26 cellular contexts compared by ENCODE assay signal in the genomic region with DNA sequence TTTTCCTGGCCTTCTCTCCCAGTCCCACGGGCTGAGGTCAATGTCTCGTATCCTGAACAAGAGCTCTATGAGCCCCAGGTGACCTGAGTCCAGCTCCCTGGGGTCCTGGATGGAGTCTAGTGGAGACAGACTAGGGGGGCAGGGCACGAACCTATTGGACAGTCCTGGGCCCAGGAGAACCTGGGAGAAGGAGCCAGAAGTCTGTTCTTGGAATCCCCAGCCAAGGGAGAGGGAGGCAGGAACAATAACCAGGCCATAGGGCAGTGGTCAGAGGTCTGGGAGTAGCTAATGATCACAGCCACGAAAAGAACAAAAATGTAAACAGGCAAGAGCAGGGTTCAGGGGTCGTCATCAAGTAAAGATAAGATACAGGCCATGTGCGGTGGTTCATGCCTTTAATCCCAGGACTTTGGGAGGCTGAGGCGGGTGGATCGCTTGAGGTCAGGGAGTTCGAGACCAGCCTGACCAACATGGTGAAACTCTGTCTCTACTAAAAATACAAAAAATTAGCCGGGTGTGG.
DNase-seq lines count a peak whose midpoint lies in the region; ATAC-seq and TF ChIP-seq lines count a peak whose summit lies in the region.
"Had no signal": no experiment of that assay in that cellular context is flagged by ENCODE, and none has a peak within 500 bp of the region (broad histone marks: within the 10 kb centered on the region; RNA-seq: fewer than 3 reads in every experiment).

No MANE protein-coding gene starts in this region.

- no peak overlapping the region for H3K4me3 ChIP-seq in cardiac muscle cell
- H3K4me3 ChIP-seq in left ventricle myocardium inferior: no peak overlapping the region
- no peak overlapping the region for H3K4me3 ChIP-seq in CD8-positive, alpha-beta T cell (ENCODE audit: low read depth, low read length)
- H3K4me3 ChIP-seq: GM23248, MG63, SJCRH30 had no signal

- ATAC-seq in left lobe of liver (peak; percentile 67), GM21619 (IDR thresholded peaks at IDR 0.05; ENCODE audit: unreplicated experiment) (no peak)
- ATAC-seq in CD8-positive, alpha-beta T cell: no peak
- ATAC-seq: PC-3 had no signal

- H3K9me3 ChIP-seq in cardiac muscle cell (ENCODE audit: low read depth) (no peaks in the 10 kb centered on the region), left ventricle myocardium inferior (replicated peaks) (no peaks in the 10 kb centered on the region)
- no peaks in the 10 kb centered on the region for H3K9me3 ChIP-seq in CD8-positive, alpha-beta T cell (ENCODE audit: low read length)
- H3K9me3 ChIP-seq: MG63, SJCRH30 had no signal

- DNase-seq in cardiac muscle cell (ENCODE audit: low read depth in 1 of 2, low spot score in 1 of 2) (peak in 1 of 2 donors; percentile 2), left ventricle myocardium inferior (no peak), left lobe of liver (ENCODE audit: low spot score) (no peak), nephron progenitor cell (no peak), type B pancreatic cell (ENCODE audit: extremely low spot score, unreplicated experiment) (no peak), GDM1 (lab: John Stamatoyannopoulos, UW) (no peak)
- no peak for DNase-seq in CD8-positive, alpha-beta T cell
- DNase-seq: Calu3; CD8-positive, alpha-beta memory T cell; DMS79 treated with DMSO at 0.1 percent for 48 hours; GM23248; H7; KBM-7; MG63; NCI-H1105 treated with DMSO at 0.1 percent for 48 hours; NCI-H2029 treated with DMSO at 0.1 percent for 48 hours; NCI-H446 treated with DMSO at 0.1 percent for 48 hours; NCI-H526; NCI-H82; NK-92 treated with Interleukin-12 subunit alpha and Interleukin-12 subunit beta, amount 100 ng/mL, for 24 hours; PC-3; SJCRH30 had no signal

- no peaks in the 10 kb centered on the region for H3K36me3 Mint-ChIP-seq in nephron progenitor cell (ENCODE audit: low read depth)
- no peaks in the 10 kb centered on the region for H3K36me3 Mint-ChIP-seq in type B pancreatic cell
- no peaks in the 10 kb centered on the region for H3K36me3 Mint-ChIP-seq in CD8-positive, alpha-beta T cell

- CTCF ChIA-PET in CD8-positive, alpha-beta T cell (lab: Charles Lee): interaction anchor here (0.7 kb wide), 1 partner anchor 27 kb away, joined by 3 read pairs; no protein-coding TSS in a partner anchor

- H3K4me3 Mint-ChIP-seq in nephron progenitor cell (no peak overlapping the region), type B pancreatic cell (no peak overlapping the region)
- no peak overlapping the region for H3K4me3 Mint-ChIP-seq in CD8-positive, alpha-beta T cell
- H3K4me3 Mint-ChIP-seq: B cell; CD8-positive, alpha-beta memory T cell had no signal

- POLR2A ChIA-PET in CD8-positive, alpha-beta T cell (lab: Charles Lee): no interaction called here

- H3K27ac Mint-ChIP-seq in nephron progenitor cell (peak overlapping the region; percentile 79), type B pancreatic cell (peak overlapping the region; percentile 30)
- no peak overlapping the region for H3K27ac Mint-ChIP-seq in CD8-positive, alpha-beta T cell
- H3K27ac Mint-ChIP-seq: B cell; CD8-positive, alpha-beta memory T cell had no signal

- H3K27me3 ChIP-seq in cardiac muscle cell (no peaks in the 10 kb centered on the region), left ventricle myocardium inferior (ENCODE audit: low read depth) (no peaks in the 10 kb centered on the region)
- no peaks in the 10 kb centered on the region for H3K27me3 ChIP-seq in CD8-positive, alpha-beta T cell (ENCODE audit: insufficient read depth, low read length)
- H3K27me3 ChIP-seq: MG63, SJCRH30 had no signal

- no peak for TF ChIP-seq CTCF in cardiac muscle cell (IDR thresholded peaks at IDR 0.05; ENCODE audit: low read depth, low read length)
- TF ChIP-seq CTCF in left ventricle myocardium inferior (IDR thresholded peaks at IDR 0.05; ENCODE audit: borderline replicate concordance): no peak
- no peak for TF ChIP-seq CTCF in nephron progenitor cell (IDR thresholded peaks at IDR 0.05)
- no peak for TF ChIP-seq CTCF in type B pancreatic cell (conservative IDR thresholded peaks at IDR 0.05)
- TF ChIP-seq CTCF in CD8-positive, alpha-beta T cell (IDR thresholded peaks at IDR 0.05): no peak

- H3K27ac ChIP-seq in cardiac muscle cell: peak overlapping the region; percentile 63
- H3K27ac ChIP-seq in left ventricle myocardium inferior (replicated peaks): no peak overlapping the region
- H3K27ac ChIP-seq in CD8-positive, alpha-beta T cell (ENCODE audit: low read depth, low read length): no peak overlapping the region
- H3K27ac ChIP-seq: 22Rv1, C4-2B, GM23248, SJCRH30 had no signal

- H3K4me1 Mint-ChIP-seq in nephron progenitor cell (peaks cover 14% of the 10 kb centered on the region), type B pancreatic cell (ENCODE audit: unreplicated experiment) (peaks cover 7% of the 10 kb centered on the region)
- no peaks in the 10 kb centered on the region for H3K4me1 Mint-ChIP-seq in CD8-positive, alpha-beta T cell (ENCODE audit: low read depth)
- H3K4me1 Mint-ChIP-seq: B cell; CD8-positive, alpha-beta memory T cell had no signal

- intact Hi-C loops in left ventricle myocardium inferior (cut with micrococcal nuclease): no loop called here
- intact Hi-C loops in CD8-positive, alpha-beta T cell (cut with DNase I, micrococcal nuclease): no loop called here

- H3K36me3 ChIP-seq in cardiac muscle cell: no peaks in the 10 kb centered on the region
- H3K36me3 ChIP-seq in left ventricle myocardium inferior: no peaks in the 10 kb centered on the region
- H3K36me3 ChIP-seq in CD8-positive, alpha-beta T cell (ENCODE audit: insufficient read depth, low read length): no peaks in the 10 kb centered on the region
- H3K36me3 ChIP-seq: MG63, SJCRH30 had no signal

- peaks cover 5% of the 10 kb centered on the region for H3K4me1 ChIP-seq in cardiac muscle cell (ENCODE audit: low read depth)
- peaks cover 5% of the 10 kb centered on the region for H3K4me1 ChIP-seq in left ventricle myocardium inferior
- H3K4me1 ChIP-seq in CD8-positive, alpha-beta T cell (ENCODE audit: insufficient read depth, low read length): no peaks in the 10 kb centered on the region
- H3K4me1 ChIP-seq: SJCRH30 had no signal

- H3K27me3 Mint-ChIP-seq in nephron progenitor cell (ENCODE audit: low read depth, poor library complexity): peaks cover 13% of the 10 kb centered on the region
- no peaks in the 10 kb centered on the region for H3K27me3 Mint-ChIP-seq in type B pancreatic cell
- H3K27me3 Mint-ChIP-seq in CD8-positive, alpha-beta T cell (ENCODE audit: low read depth): no peaks in the 10 kb centered on the region

- H3K9me3 Mint-ChIP-seq in nephron progenitor cell: no peaks in the 10 kb centered on the region
- no peaks in the 10 kb centered on the region for H3K9me3 Mint-ChIP-seq in type B pancreatic cell
- H3K9me3 Mint-ChIP-seq in CD8-positive, alpha-beta T cell: no peaks in the 10 kb centered on the region
